In the genomic region with DNA sequence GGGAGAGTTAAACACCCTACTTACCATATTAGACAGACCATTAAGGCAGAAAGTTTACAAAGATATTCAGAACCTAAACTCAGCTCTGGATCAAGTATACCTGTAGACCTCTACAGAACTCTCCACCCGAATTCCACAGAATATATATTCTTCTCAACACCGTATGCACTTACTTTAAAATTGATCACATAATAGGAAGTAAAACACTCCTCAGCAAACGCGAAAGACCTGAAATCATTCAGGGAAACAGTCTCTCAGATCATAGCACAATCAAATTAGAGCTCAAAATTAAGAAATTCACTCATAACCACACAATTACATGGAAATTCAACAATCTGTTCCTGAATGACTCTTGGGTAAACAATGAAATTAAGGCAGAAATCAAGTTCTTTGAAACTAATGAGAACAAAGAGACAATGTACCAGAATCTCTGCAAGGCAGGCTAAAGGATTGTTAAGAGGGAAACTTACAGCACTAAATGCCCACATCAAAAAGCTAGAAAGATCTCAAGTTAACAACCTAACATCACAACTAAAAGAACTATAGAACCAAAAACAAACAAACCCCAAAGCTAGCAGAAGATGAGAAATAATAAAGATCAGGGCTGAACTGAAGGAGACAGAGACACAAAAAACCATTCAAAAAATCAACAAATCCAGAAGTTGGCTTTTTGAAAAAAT, we compare ENCODE assay signal across 22 cellular contexts. TPM values are rescaled to one million over a fixed set of nuclear protein-coding genes. Genes with fewer than 3 reads are reported as not detected.
DNase-seq lines count a peak whose midpoint lies in the region; ATAC-seq, FAIRE-seq and TF ChIP-seq lines count a peak whose summit lies in the region.
"Had no signal": no experiment of that assay in that cellular context is flagged by ENCODE, and none has a peak within 500 bp of the region (broad histone marks: within the 10 kb centered on the region; RNA-seq: fewer than 3 reads in every experiment).

No MANE protein-coding gene starts in this region.

- no peak for DNase-seq in activated CD4-positive, alpha-beta T cell treated with anti-CD3 and anti-CD28 coated beads for 36 hours
- DNase-seq in activated CD4-positive, alpha-beta T cell treated with anti-CD3 and anti-CD28 coated beads for 1 hour: no peak
- DNase-seq in GM18507 (ENCODE audit: extremely low spot score, insufficient read length, low read depth) (no peak), natural killer cell (no peak), NCI-H226 (no peak), GM10266 (ENCODE audit: extremely low spot score) (no peak)
- no peak for DNase-seq in activated naive CD4-positive, alpha-beta T cell treated with anti-CD3 and anti-CD28 coated beads, Interleukin-2, amount 50 U/mL, for 72 hours (ENCODE audit: low spot score in 2 of 2)
- DNase-seq: 8988T, dermis blood vessel endothelial cell, foreskin fibroblast, GF-D8, H9, hippocampal formation, NCI-H69, SHP77, stomach, upper lobe of left lung had no signal

- H3K4me1 Mint-ChIP-seq in activated CD4-positive, alpha-beta T cell treated with anti-CD3 and anti-CD28 coated beads for 36 hours: peaks cover 68% of the 10 kb centered on the region
- H3K4me1 Mint-ChIP-seq in natural killer cell: peaks cover 44 to 46% of the 10 kb centered on the region in 2 donors
- H3K4me1 Mint-ChIP-seq: H9 had no signal

- H3K9me3 Mint-ChIP-seq in activated CD4-positive, alpha-beta T cell treated with anti-CD3 and anti-CD28 coated beads for 36 hours (ENCODE audit: low read depth): peaks cover 13% of the 10 kb centered on the region
- H3K9me3 Mint-ChIP-seq in activated naive CD4-positive, alpha-beta T cell treated with anti-CD3 and anti-CD28 coated beads, Interleukin-2, amount 50 U/mL, for 72 hours: peaks cover 10 to 12% of the 10 kb centered on the region in 2 donors
- H3K9me3 Mint-ChIP-seq in natural killer cell: peaks cover 2 to 5% of the 10 kb centered on the region in 2 donors

- peaks cover 45% of the 10 kb centered on the region for H3K36me3 Mint-ChIP-seq in activated CD4-positive, alpha-beta T cell treated with anti-CD3 and anti-CD28 coated beads for 36 hours (ENCODE audit: low read depth)
- H3K36me3 Mint-ChIP-seq in activated naive CD4-positive, alpha-beta T cell treated with anti-CD3 and anti-CD28 coated beads, Interleukin-2, amount 50 U/mL, for 72 hours: peaks cover 34 to 70% of the 10 kb centered on the region in 2 donors
- H3K36me3 Mint-ChIP-seq in natural killer cell: peaks cover 25% of the 10 kb centered on the region

- H3K27ac Mint-ChIP-seq in activated CD4-positive, alpha-beta T cell treated with anti-CD3 and anti-CD28 coated beads for 36 hours: peak overlapping the region; percentile 94
- peak overlapping the region; percentile 54 to 72 for H3K27ac Mint-ChIP-seq in activated naive CD4-positive, alpha-beta T cell treated with anti-CD3 and anti-CD28 coated beads, Interleukin-2, amount 50 U/mL, for 72 hours
- peak overlapping the region; percentile 68 to 73 for H3K27ac Mint-ChIP-seq in natural killer cell
- H3K27ac Mint-ChIP-seq: H9 had no signal

- H3K27me3 Mint-ChIP-seq in activated CD4-positive, alpha-beta T cell treated with anti-CD3 and anti-CD28 coated beads for 36 hours: no peaks in the 10 kb centered on the region
- no peaks in the 10 kb centered on the region for H3K27me3 Mint-ChIP-seq in natural killer cell (ENCODE audit: low read depth in 2 of 2)

- peak overlapping the region; percentile 57 for H3K4me3 Mint-ChIP-seq in activated CD4-positive, alpha-beta T cell treated with anti-CD3 and anti-CD28 coated beads for 36 hours
- H3K4me3 Mint-ChIP-seq in natural killer cell: peak overlapping the region; percentile 18
- H3K4me3 Mint-ChIP-seq: H9 had no signal

- FAIRE-seq in GM18507 (lab: Jason Lieb, UNC): peak; percentile 31
- FAIRE-seq: GM12892, keratinocyte had no signal

- ATAC-seq in activated CD4-positive, alpha-beta T cell treated with anti-CD3 and anti-CD28 coated beads for 36 hours: peak; percentile 24
- ATAC-seq in activated naive CD4-positive, alpha-beta T cell treated with anti-CD3 and anti-CD28 coated beads, Interleukin-2, amount 50 U/mL, for 72 hours: peak; percentile 16 to 53
- ATAC-seq in natural killer cell (no peak), GM18861 (IDR thresholded peaks at IDR 0.05; ENCODE audit: unreplicated experiment) (no peak)

- intact Hi-C loops in activated CD4-positive, alpha-beta T cell treated with anti-CD3 and anti-CD28 coated beads for 36 hours (cut with DNase I, micrococcal nuclease): loop anchor here in 1 of 2 experiments (1.0 kb wide), 1 partner anchor 8 kb away; no protein-coding TSS in a partner anchor
- intact Hi-C loops in natural killer cell (cut with micrococcal nuclease): loop anchor here (10.0 kb wide), 1 partner anchor 45 kb away; no protein-coding TSS in a partner anchor

- CTCF ChIA-PET in activated CD4-positive, alpha-beta T cell treated with anti-CD3 and anti-CD28 coated beads for 36 hours (lab: Charles Lee): interaction anchor here (0.8 to 6.9 kb wide), 13 partner anchors 9 to 91 kb away, joined by 3 to 44 read pairs (median 4); a partner anchor contains a TSS

- TF ChIP-seq CTCF in natural killer cell (IDR thresholded peaks at IDR 0.05): no peak
- no peak for TF ChIP-seq CTCF in GM10266 (IDR thresholded peaks at IDR 0.05; ENCODE audit: control insufficient read depth, insufficient read depth, low read depth, missing control alignments)

- POLR2A ChIA-PET in activated CD4-positive, alpha-beta T cell treated with anti-CD3 and anti-CD28 coated beads for 36 hours (lab: Charles Lee): interaction anchor here (0.6 kb wide), 2 partner anchors 13 to 232 kb away, joined by 3 to 4 read pairs; no protein-coding TSS in a partner anchor

RNA-seq across cellular contexts. Expression of a gene that starts 19.1 kb away (rescaled TPM):
- total RNA-seq in activated CD4-positive, alpha-beta T cell treated with anti-CD3 and anti-CD28 coated beads for 36 hours: 10 to 100 TPM; 14.8 to 17.8 TPM
- 10 to 100 TPM; 14.9 to 37.0 TPM for total RNA-seq in activated naive CD4-positive, alpha-beta T cell treated with anti-CD3 and anti-CD28 coated beads, Interleukin-2, amount 50 U/mL, for 72 hours
- 10 to 100 TPM; 11.1 to 56.7 (median 12.9) TPM for total RNA-seq in natural killer cell
- total RNA-seq: dermis blood vessel endothelial cell, H9, lung microvascular endothelial cell, myocyte had no signal

RNA-seq across cellular contexts. Expression of a gene that starts 37.1 kb away (rescaled TPM):
- total RNA-seq in activated CD4-positive, alpha-beta T cell treated with anti-CD3 and anti-CD28 coated beads for 36 hours: 10 to 100 TPM; 45.9 to 55.0 TPM
- total RNA-seq in activated naive CD4-positive, alpha-beta T cell treated with anti-CD3 and anti-CD28 coated beads, Interleukin-2, amount 50 U/mL, for 72 hours: 10 to 100 TPM; 48.3 to 55.2 TPM
- total RNA-seq in natural killer cell: 10 to 100 TPM; 66.7 to 88.2 (median 68.1) TPM
- total RNA-seq: dermis blood vessel endothelial cell, H9, lung microvascular endothelial cell, myocyte had no signal

Comparison
In these comparisons a context has a peak if more than half of its experiments do, and no peak if none do; other contexts are left out.
1. ATAC-seq: peak in activated CD4-positive, alpha-beta T cell treated with anti-CD3 and anti-CD28 coated beads for 36 hours (single experiment) and activated naive CD4-positive, alpha-beta T cell treated with anti-CD3 and anti-CD28 coated beads, Interleukin-2, amount 50 U/mL, for 72 hours (2 of 2); none in natural killer cell (0 of 3) and GM18861 (single experiment).
2. Peak in every context shown above with its lines, with median percentiles within 50 percentile points of each other: H3K27ac Mint-ChIP-seq.